Comparison of ENCODE assay signal across 13 cellular contexts in genomic region chr2:9260411-9261037, GRCh38. TPM values are rescaled to one million over a fixed set of nuclear protein-coding genes. Genes with fewer than 3 reads are reported as not detected.
A peak's percentile ranks its signal among the peaks of the same experiment; 100 is the strongest.
DNase-seq lines count a peak whose midpoint lies in the region; ATAC-seq and TF ChIP-seq lines count a peak whose summit lies in the region.
"Had no signal": no experiment of that assay in that cellular context is flagged by ENCODE, and none has a peak within 500 bp of the region (broad histone marks: within the 10 kb centered on the region; RNA-seq: fewer than 3 reads in every experiment).

No MANE protein-coding gene starts in this region.

- DNase-seq in COLO829 (ENCODE audit: low spot score) (peak; percentile 78), breast epithelium (ENCODE audit: low spot score in 2 of 2) (no peak), inferior parietal cortex (ENCODE audit: extremely low spot score) (peak; percentile 22), sigmoid colon (no peak), foreskin keratinocyte (no peak)
- DNase-seq: AML-193; effector memory CD8-positive, alpha-beta T cell; immature natural killer cell; NCI-H1694 treated with DMSO at 0.1 percent for 48 hours had no signal

- H3K4me1 ChIP-seq in breast epithelium (peaks cover 0 to 9% of the 10 kb centered on the region in 2 donors), sigmoid colon (peaks cover 0 to 90% (median 82%) of the 10 kb centered on the region in 4 donors), foreskin keratinocyte (peaks cover 6% of the 10 kb centered on the region)

- TF ChIP-seq POLR2A in breast epithelium (IDR thresholded peaks at IDR 0.05) (no peak), sigmoid colon (IDR thresholded peaks at IDR 0.05) (no peak)

- H3K27ac ChIP-seq in breast epithelium (peak overlapping the region; percentile 72 to 85), sigmoid colon (peak overlapping the region; percentile 56 to 82 (median 72)), foreskin keratinocyte (no peak overlapping the region)
- H3K27ac ChIP-seq: VCaP had no signal

- TF ChIP-seq CTCF in breast epithelium (IDR thresholded peaks at IDR 0.05) (no peak), sigmoid colon (IDR thresholded peaks at IDR 0.05) (no peak), foreskin keratinocyte (conservative IDR thresholded peaks at IDR 0.05) (no peak)

- no peak for ATAC-seq in foreskin keratinocyte
- ATAC-seq in HG03175 (IDR thresholded peaks at IDR 0.05; ENCODE audit: unreplicated experiment), result no peak
- ATAC-seq in HG03139 (IDR thresholded peaks at IDR 0.05; ENCODE audit: unreplicated experiment), result no peak
- no peak for ATAC-seq in GM19467 (IDR thresholded peaks at IDR 0.05; ENCODE audit: unreplicated experiment)
- ATAC-seq: effector memory CD8-positive, alpha-beta T cell had no signal

- no peaks in the 10 kb centered on the region for H3K9me3 ChIP-seq in breast epithelium
- no peaks in the 10 kb centered on the region for H3K9me3 ChIP-seq in sigmoid colon

- 75 to 78% methylated on average over 7 of the region's 7 CpGs for WGBS in sigmoid colon, 2 donors

- no peak for TF ChIP-seq EP300 in sigmoid colon (IDR thresholded peaks at IDR 0.05)

- H3K4me3 ChIP-seq in breast epithelium (no peak overlapping the region), sigmoid colon (no peak overlapping the region)

- intact Hi-C loops in breast epithelium (cut with DNase I; ENCODE audit: low total_unique reads), result no loop called here
- intact Hi-C loops in sigmoid colon (cut with DNase I), result loop anchor here (5.0 kb wide), 1 partner anchor 53 kb away; the partner anchor contains the start of gene ASAP2

- no peaks in the 10 kb centered on the region for H3K36me3 ChIP-seq in breast epithelium
- no peaks in the 10 kb centered on the region for H3K36me3 ChIP-seq in sigmoid colon

- H3K27me3 ChIP-seq in breast epithelium, result no peaks in the 10 kb centered on the region
- H3K27me3 ChIP-seq in sigmoid colon, result no peaks in the 10 kb centered on the region
- H3K27me3 ChIP-seq in foreskin keratinocyte, result no peaks in the 10 kb centered on the region

RNA-seq across cellular contexts. Expression of gene ASAP2, which starts 53.9 kb away (rescaled TPM):
- total RNA-seq in breast epithelium (10 to 100 TPM; 14.5 to 24.2 (median 21.0) TPM), sigmoid colon (10 to 100 TPM; 22.1 to 56.5 (median 26.5) TPM), foreskin keratinocyte (57.2 and 69.3 TPM in 2 replicates)
- polyA plus RNA-seq in sigmoid colon (10 to 100 TPM; 15.1 to 31.7 (median 25.8) TPM), foreskin keratinocyte (20.8 and 21.8 TPM in 2 replicates)

Comparison
In these comparisons a context has a peak if more than half of its experiments do, and no peak if none do; other contexts are left out.
1. DNase-seq: peak in COLO829 (single experiment) and inferior parietal cortex (single experiment); none in breast epithelium (0 of 2), sigmoid colon (single experiment) and foreskin keratinocyte (0 of 2).